1 cellular context compared by ENCODE assay signal in the genomic region with DNA sequence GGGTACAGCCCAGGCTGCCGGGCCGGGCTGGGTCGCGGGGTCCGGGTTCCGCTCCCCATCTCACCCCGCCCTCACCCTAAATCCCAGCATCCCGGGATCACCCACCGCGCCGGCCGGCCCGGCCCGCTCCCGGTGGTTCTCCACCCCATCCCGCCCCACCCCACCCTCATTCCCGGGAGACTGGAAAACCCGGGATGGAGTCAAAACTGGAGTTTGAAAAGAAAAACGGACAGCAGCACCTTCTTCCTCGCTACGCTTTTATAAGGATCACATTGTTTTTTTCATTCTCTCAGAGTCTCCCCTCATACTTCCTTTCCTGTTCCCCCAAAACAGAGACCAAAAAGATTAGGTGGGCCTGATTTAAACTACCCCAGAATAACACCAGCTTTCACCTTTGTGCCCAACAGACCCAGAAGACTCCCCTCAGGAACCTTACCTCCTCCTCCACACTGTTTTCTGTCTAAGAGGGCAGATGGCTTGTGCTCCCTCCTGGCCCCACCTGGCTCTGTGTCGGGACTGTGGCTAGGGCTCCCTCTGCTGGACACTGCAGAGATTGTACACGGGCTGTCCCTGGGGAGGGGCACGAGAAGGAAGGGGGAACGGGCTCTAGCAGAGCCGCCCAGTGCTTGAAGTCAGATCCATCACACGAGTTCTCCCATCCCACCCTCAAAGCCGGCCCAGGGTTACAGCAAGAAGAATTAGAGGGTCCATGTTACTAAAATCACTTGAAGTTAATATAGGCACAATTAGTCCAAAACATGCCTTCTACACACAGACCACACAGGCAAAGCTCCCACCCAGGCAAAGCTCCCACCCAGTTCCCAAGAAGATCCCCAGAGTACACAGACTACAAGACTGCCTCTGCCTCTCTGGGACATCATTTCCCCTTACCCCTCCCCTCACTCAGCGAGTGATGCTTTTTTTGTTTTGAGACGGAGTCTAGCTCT.
TF ChIP-seq lines count a peak whose summit lies in the region.

No MANE protein-coding gene starts in this region.

TF ChIP-seq in HepG2, 621 proteins besides CTCF, POLR2A, EP300 and RAD21 (continued from another document):
- no peak for TF ChIP-seq ZNF407 (CRISPR knock-in tag; IDR thresholded peaks at IDR 0.05; ENCODE audit: not compliant biosample characterization)
- no peak for TF ChIP-seq PAF1 (CRISPR knock-in tag; IDR thresholded peaks at IDR 0.05)
- TF ChIP-seq CC2D1A (CRISPR knock-in tag; IDR thresholded peaks at IDR 0.05): no peak
- TF ChIP-seq ZNF816 (CRISPR knock-in tag; IDR thresholded peaks at IDR 0.05; ENCODE audit: borderline replicate concordance): no peak
- TF ChIP-seq PPARG (CRISPR knock-in tag; conservative IDR thresholded peaks at IDR 0.05): no peak
- TF ChIP-seq ATF7-NPFF (CRISPR knock-in tag; IDR thresholded peaks at IDR 0.05; ENCODE audit: low read depth): no peak
- TF ChIP-seq ZKSCAN5 (CRISPR knock-in tag; IDR thresholded peaks at IDR 0.05): no peak
- no peak for TF ChIP-seq STAT5B (CRISPR knock-in tag; IDR thresholded peaks at IDR 0.05)
- TF ChIP-seq NAIF1 (CRISPR knock-in tag; IDR thresholded peaks at IDR 0.05; ENCODE audit: borderline replicate concordance): no peak
- TF ChIP-seq ZNF343 (CRISPR knock-in tag; IDR thresholded peaks at IDR 0.05): no peak
- no peak; the same call in 1 of the 2 replicates for TF ChIP-seq ZNF281 (CRISPR knock-in tag; IDR thresholded peaks at IDR 0.05; ENCODE audit: borderline replicate concordance)
- 0 out of 2 replicates have a peak, but pooled peaks have one; percentile 39 for TF ChIP-seq ZNF710 (CRISPR knock-in tag; IDR thresholded peaks at IDR 0.05; ENCODE audit: borderline replicate concordance)
- TF ChIP-seq ZNF274 (CRISPR knock-in tag; IDR thresholded peaks at IDR 0.05): no peak
- TF ChIP-seq ZFY (CRISPR knock-in tag; IDR thresholded peaks at IDR 0.05): no peak
- no peak for TF ChIP-seq ZNF530 (CRISPR knock-in tag; IDR thresholded peaks at IDR 0.05; ENCODE audit: low read depth)
- TF ChIP-seq RORA (CRISPR knock-in tag; IDR thresholded peaks at IDR 0.05): no peak
- TF ChIP-seq GTF3A (CRISPR knock-in tag; conservative IDR thresholded peaks at IDR 0.05): no peak
- no peak for TF ChIP-seq ZBTB38 (CRISPR knock-in tag; IDR thresholded peaks at IDR 0.05)
